In genomic region chr2:83186050-83186790, GRCh38 we compare ENCODE assay signal across 33 cellular contexts.
DNase-seq lines count a peak whose midpoint lies in the region; ATAC-seq and TF ChIP-seq lines count a peak whose summit lies in the region.
"Had no signal": no experiment of that assay in that cellular context is flagged by ENCODE, and none has a peak within 500 bp of the region (broad histone marks: within the 10 kb centered on the region; RNA-seq: fewer than 3 reads in every experiment).

No MANE protein-coding gene starts in this region.

- peak; percentile 9 for DNase-seq in M059J (ENCODE audit: low read depth)
- no peak for DNase-seq in endothelial cell (ENCODE audit: low spot score)
- no peak for DNase-seq in neural progenitor cell (ENCODE audit: low spot score)
- no peak for DNase-seq in foreskin melanocyte
- DNase-seq in activated effector memory CD4-positive, alpha-beta T cell treated with anti-CD3 and anti-CD28 coated beads, Interleukin-2, amount 50 U/mL, for 16 hours, result no peak
- no peak for DNase-seq in NCI-H2171 (lab: John Stamatoyannopoulos, UW)
- DNase-seq: ACHN; activated CD4-positive, alpha-beta memory T cell treated with anti-CD3 and anti-CD28 coated beads for 36 hours; activated CD4-positive, CD25-positive, alpha-beta regulatory T cell treated with anti-CD3 and anti-CD28 coated beads, Interleukin-2, amount 50 U/mL, for 72 hours; activated naive CD4-positive, alpha-beta T cell; activated naive CD8-positive, alpha-beta T cell treated with anti-CD3 and anti-CD28 coated beads, Interleukin-2, amount 50 U/mL, for 24 hours; activated T-cell treated with anti-CD3 and anti-CD28 coated beads, Interleukin-2, amount 50 U/mL, for 72 hours; caudate nucleus; CD8-positive, alpha-beta memory T cell; effector memory CD8-positive, alpha-beta T cell; heart left ventricle; MV-4-11; NCI-H1436 treated with DMSO at 0.1 percent for 48 hours; NCI-H2107; OCI-M1; pancreas; retina; stimulated activated CD4-positive, alpha-beta T cell treated with anti-CD3 and anti-CD28 coated beads, Interleukin-2, amount 100 ng/mL, for 48 hours had no signal

- H3K27ac ChIP-seq in BLaER1 treated with 17β-estradiol and CSF1 and Interleukin-3, amounts not matched to agents 10 nM and 100 nM, result peak overlapping the region in 4 of 11 experiments; percentile 41 to 57 (median 48); a peak in 5 of 22 replicates
- H3K27ac ChIP-seq in neural progenitor cell, result no peak overlapping the region
- H3K27ac ChIP-seq: coronary artery, pancreas, tibial nerve had no signal

- H3F3A ChIP-seq in neural progenitor cell (ENCODE audit: low read depth), result no peaks in the 10 kb centered on the region

- peaks cover 8 to 19% (median 10%) of the 10 kb centered on the region in 11 experiments; a peak in 17 of 22 replicates for H3K9me3 ChIP-seq in BLaER1 treated with 17β-estradiol and CSF1 and Interleukin-3, amounts not matched to agents 10 nM and 100 nM (replicated peaks in 1 of 11)
- H3K9me3 ChIP-seq in neural progenitor cell (ENCODE audit: low read depth), result no peaks in the 10 kb centered on the region
- H3K9me3 ChIP-seq: HAP-1, heart left ventricle, pancreas, tibial nerve had no signal

- H3K9me3 Mint-ChIP-seq in endothelial cell (ENCODE audit: unreplicated experiment) (no peaks in the 10 kb centered on the region), neural progenitor cell (no peaks in the 10 kb centered on the region)

- no peak for ATAC-seq in GM18519 (IDR thresholded peaks at IDR 0.05; ENCODE audit: low FRiP score, unreplicated experiment)
- ATAC-seq: activated naive CD8-positive, alpha-beta T cell treated with anti-CD3 and anti-CD28 coated beads, Interleukin-2, amount 50 U/mL, for 24 hours; activated T-cell treated with anti-CD3 and anti-CD28 coated beads, Interleukin-2, amount 50 U/mL, for 72 hours; effector memory CD8-positive, alpha-beta T cell; esophagus mucosa; pancreas; SK-N-SH treated with all-trans-retinoic acid at 6 μM for 48 hours had no signal

- H3K4me2 ChIP-seq in BLaER1 treated with 17β-estradiol and CSF1 and Interleukin-3, amounts not matched to agents 10 nM and 100 nM, result peak overlapping the region; percentile 27 to 77 (median 71)
- no peak overlapping the region for H3K4me2 ChIP-seq in neural progenitor cell

- H2AFZ ChIP-seq in neural progenitor cell (replicated peaks), result peak overlapping the region; percentile 12

- H3K27ac Mint-ChIP-seq in endothelial cell (ENCODE audit: unreplicated experiment) (peak overlapping the region; percentile 94), neural progenitor cell (no peak overlapping the region)
- H3K27ac Mint-ChIP-seq: activated CD4-positive, alpha-beta memory T cell treated with anti-CD3 and anti-CD28 coated beads for 36 hours; activated naive CD8-positive, alpha-beta T cell treated with anti-CD3 and anti-CD28 coated beads, Interleukin-2, amount 50 U/mL, for 24 hours; activated T-cell treated with anti-CD3 and anti-CD28 coated beads, Interleukin-2, amount 50 U/mL, for 72 hours; B cell; CD8-positive, alpha-beta memory T cell; effector memory CD8-positive, alpha-beta T cell; T-helper 1 cell treated with Interleukin-12 subunit alpha and Interleukin-12 subunit beta and Interleukin-4 antibody, amounts not matched to agents 30 μg/mL and 1 μg/mL, for 36 hours had no signal

- H4K20me1 ChIP-seq in BLaER1 treated with 17β-estradiol and CSF1 and Interleukin-3, amounts not matched to agents 10 nM and 100 nM, result no peaks in the 10 kb centered on the region
- H4K20me1 ChIP-seq in neural progenitor cell (ENCODE audit: low read depth), result no peaks in the 10 kb centered on the region

- TF ChIP-seq CTCF in endothelial cell (IDR thresholded peaks at IDR 0.05; ENCODE audit: unreplicated experiment) (no peak), neural progenitor cell (IDR thresholded peaks at IDR 0.05) (no peak)

- peaks cover 9 to 31% (median 17%) of the 10 kb centered on the region in 10 experiments for H3K4me1 ChIP-seq in BLaER1 treated with 17β-estradiol and CSF1 and Interleukin-3, amounts not matched to agents 10 nM and 100 nM
- no peaks in the 10 kb centered on the region for H3K4me1 ChIP-seq in neural progenitor cell
- H3K4me1 ChIP-seq: HAP-1, heart left ventricle, pancreas, tibial nerve had no signal

- H3K27me3 ChIP-seq in BLaER1 treated with 17β-estradiol and CSF1 and Interleukin-3, amounts not matched to agents 10 nM and 100 nM, result no peaks in the 10 kb centered on the region
- H3K27me3 ChIP-seq in neural progenitor cell, result no peaks in the 10 kb centered on the region
- H3K27me3 ChIP-seq: heart left ventricle, pancreas, tibial nerve had no signal

- H3K4me1 Mint-ChIP-seq in endothelial cell (ENCODE audit: unreplicated experiment), result peaks cover 21% of the 10 kb centered on the region
- no peaks in the 10 kb centered on the region for H3K4me1 Mint-ChIP-seq in neural progenitor cell
- H3K4me1 Mint-ChIP-seq: activated naive CD8-positive, alpha-beta T cell treated with anti-CD3 and anti-CD28 coated beads, Interleukin-2, amount 50 U/mL, for 24 hours; B cell; CD8-positive, alpha-beta memory T cell had no signal

- no peaks in the 10 kb centered on the region for H3K36me3 Mint-ChIP-seq in endothelial cell (ENCODE audit: low read depth, unreplicated experiment)
- no peaks in the 10 kb centered on the region for H3K36me3 Mint-ChIP-seq in neural progenitor cell
- H3K36me3 Mint-ChIP-seq: activated CD4-positive, alpha-beta memory T cell treated with anti-CD3 and anti-CD28 coated beads for 36 hours; CD8-positive, alpha-beta memory T cell had no signal

- H3K4me3 ChIP-seq in BLaER1 treated with 17β-estradiol and CSF1 and Interleukin-3, amounts not matched to agents 10 nM and 100 nM, result peak overlapping the region in 3 of 10 experiments; percentile 1 to 22 (median 21); a peak in 4 of 20 replicates
- H3K4me3 ChIP-seq in neural progenitor cell, result no peak overlapping the region
- H3K4me3 ChIP-seq: coronary artery, HAP-1, heart left ventricle, lung, pancreas, tibial nerve had no signal

- no peaks in the 10 kb centered on the region for H3K79me2 ChIP-seq in neural progenitor cell (ENCODE audit: low read depth)

- H3K4me3 Mint-ChIP-seq in endothelial cell (ENCODE audit: unreplicated experiment) (no peak overlapping the region), neural progenitor cell (no peak overlapping the region)
- H3K4me3 Mint-ChIP-seq: activated CD4-positive, alpha-beta memory T cell treated with anti-CD3 and anti-CD28 coated beads for 36 hours; activated naive CD8-positive, alpha-beta T cell treated with anti-CD3 and anti-CD28 coated beads, Interleukin-2, amount 50 U/mL, for 24 hours; activated T-cell treated with anti-CD3 and anti-CD28 coated beads, Interleukin-2, amount 50 U/mL, for 72 hours; B cell; CD8-positive, alpha-beta memory T cell; effector memory CD8-positive, alpha-beta T cell; T-helper 1 cell treated with Interleukin-12 subunit alpha and Interleukin-12 subunit beta and Interleukin-4 antibody, amounts not matched to agents 30 μg/mL and 1 μg/mL, for 36 hours had no signal

- peak overlapping the region in 1 of 11 experiments; percentile 7; a peak in 2 of 22 replicates for H3K9ac ChIP-seq in BLaER1 treated with 17β-estradiol and CSF1 and Interleukin-3, amounts not matched to agents 10 nM and 100 nM
- H3K9ac ChIP-seq in neural progenitor cell, result no peak overlapping the region

- no peaks in the 10 kb centered on the region for H3K27me3 Mint-ChIP-seq in endothelial cell (ENCODE audit: unreplicated experiment)
- H3K27me3 Mint-ChIP-seq in neural progenitor cell (ENCODE audit: insufficient read depth, low read depth), result peaks cover 2% of the 10 kb centered on the region
- H3K27me3 Mint-ChIP-seq: activated CD4-positive, alpha-beta memory T cell treated with anti-CD3 and anti-CD28 coated beads for 36 hours; activated naive CD8-positive, alpha-beta T cell treated with anti-CD3 and anti-CD28 coated beads, Interleukin-2, amount 50 U/mL, for 24 hours; B cell; CD8-positive, alpha-beta memory T cell; effector memory CD8-positive, alpha-beta T cell had no signal

- no peaks in the 10 kb centered on the region for H3K36me3 ChIP-seq in BLaER1 treated with 17β-estradiol and CSF1 and Interleukin-3, amounts not matched to agents 10 nM and 100 nM
- no peaks in the 10 kb centered on the region for H3K36me3 ChIP-seq in neural progenitor cell
- H3K36me3 ChIP-seq: HAP-1, heart left ventricle, pancreas, tibial nerve had no signal
